In the genomic region with DNA sequence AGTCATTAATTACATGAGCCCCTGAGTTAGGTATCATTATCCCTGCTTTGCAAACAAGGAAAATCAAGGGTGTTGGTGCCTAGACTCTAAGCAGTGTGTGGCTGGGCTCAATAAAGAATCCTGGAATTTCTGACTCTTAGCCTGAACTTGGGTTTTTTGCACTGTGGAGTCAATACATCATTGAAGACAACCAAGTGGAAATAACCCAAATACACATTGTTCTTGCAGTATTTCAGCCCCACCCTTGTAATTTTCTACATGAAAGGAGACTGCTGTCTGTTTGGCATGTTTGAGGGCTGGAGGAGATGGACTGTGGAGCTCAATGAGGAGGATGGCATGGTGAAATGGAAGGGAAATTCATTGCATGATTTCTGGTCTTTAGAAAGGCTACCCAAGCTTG, we compare ENCODE assay signal across 23 cellular contexts.
"Had no signal": no experiment of that assay in that cellular context is flagged by ENCODE, and none has a peak within 500 bp of the region (broad histone marks: within the 10 kb centered on the region; RNA-seq: fewer than 3 reads in every experiment).

No MANE protein-coding gene starts in this region.

- H3K9me3 ChIP-seq: esophagus squamous epithelium, gastroesophageal sphincter, heart left ventricle, left lung, lower lobe of right lung, mucosa of descending colon had no signal

- H3K27ac ChIP-seq: coronary artery, dorsolateral prefrontal cortex, foreskin keratinocyte, gastroesophageal sphincter, heart left ventricle, hepatocyte, left lung, lower lobe of right lung had no signal

- H2AFZ ChIP-seq: hepatocyte had no signal

- H3K4me3 Mint-ChIP-seq: effector memory CD8-positive, alpha-beta T cell; endodermal cell; immature natural killer cell; mesothelial cell of epicardium; naive B cell had no signal

- H3K36me3 Mint-ChIP-seq: mesothelial cell of epicardium had no signal

- H3K4me1 Mint-ChIP-seq: endodermal cell, immature natural killer cell, naive B cell had no signal

- H3K4me1 ChIP-seq: gastroesophageal sphincter, heart left ventricle, left lung, lower lobe of right lung had no signal

- H3K27ac Mint-ChIP-seq: effector memory CD8-positive, alpha-beta T cell; endodermal cell; immature natural killer cell; mesothelial cell of epicardium; naive B cell had no signal

- H3K9me3 Mint-ChIP-seq: effector memory CD8-positive, alpha-beta T cell; endodermal cell; immature natural killer cell; mesothelial cell of epicardium; naive B cell had no signal

- H3K27me3 ChIP-seq: esophagus squamous epithelium, foreskin keratinocyte, gastroesophageal sphincter, hepatocyte, left lung had no signal

- DNase-seq: dermis blood vessel endothelial cell; dorsolateral prefrontal cortex; effector CD8-positive, alpha-beta T cell; effector memory CD8-positive, alpha-beta T cell; endodermal cell; erythroblast; esophagus squamous epithelium; foreskin keratinocyte; heart left ventricle; hypothalamus; immature natural killer cell; islet precursor cell; left cardiac atrium; left lung; left ventricle myocardium superior; lower lobe of right lung; mesenchymal stem cell; mucosa of descending colon; naive B cell had no signal

- H3K4me3 ChIP-seq: coronary artery, dorsolateral prefrontal cortex, esophagus squamous epithelium, gastroesophageal sphincter, heart left ventricle, hepatocyte, left lung, lower lobe of right lung, mucosa of descending colon had no signal

- H3K36me3 ChIP-seq: gastroesophageal sphincter, heart left ventricle, left lung, lower lobe of right lung had no signal

- H3K79me2 ChIP-seq: hepatocyte had no signal

- H3K4me2 ChIP-seq: hepatocyte had no signal
